In the genomic region with DNA sequence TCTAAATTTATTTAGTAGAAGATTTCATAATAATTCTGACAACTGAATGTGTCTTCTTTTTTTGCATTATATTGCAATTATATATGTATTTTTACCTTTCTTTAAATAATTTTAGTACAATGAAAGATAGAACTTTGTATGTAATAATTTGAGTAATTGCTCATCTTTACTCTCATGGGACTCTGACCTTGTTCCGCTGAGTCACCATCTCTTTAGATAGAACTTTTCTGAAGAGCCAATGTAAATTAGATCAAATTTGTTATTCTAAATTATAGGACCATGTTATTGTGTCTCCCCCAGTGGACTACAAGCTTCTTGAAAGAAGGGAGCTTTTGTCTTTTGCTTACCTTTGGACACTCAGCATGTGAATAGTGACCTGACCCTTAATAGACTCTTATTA, we compare ENCODE assay signal across 25 cellular contexts.
"Had no signal": no experiment of that assay in that cellular context is flagged by ENCODE, and none has a peak within 500 bp of the region (broad histone marks: within the 10 kb centered on the region; RNA-seq: fewer than 3 reads in every experiment).

No MANE protein-coding gene starts in this region.

- H3K36me3 ChIP-seq: adrenal gland, SJSA1 had no signal

- H3K4me1 ChIP-seq: adrenal gland, SJSA1 had no signal

- DNase-seq: activated CD4-positive, alpha-beta T cell treated with anti-CD3 and anti-CD28 coated beads for 48 hours; activated CD4-positive, alpha-beta T cell treated with anti-CD3 and anti-CD28 coated beads, Interleukin-2, amount 50 U/mL, for 4 hours; activated CD4-positive, CD25-positive, alpha-beta regulatory T cell treated with anti-CD3 and anti-CD28 coated beads, Interleukin-2, amount 50 U/mL, for 72 hours; activated CD8-positive, alpha-beta memory T cell treated with anti-CD3 and anti-CD28 coated beads, Interleukin-2, amount 50 U/mL, for 48 hours; activated CD8-positive, alpha-beta T cell treated with anti-CD3 and anti-CD28 coated beads, Interleukin-2, amount 10 ng/mL, durations not matched to agents 7 days and 5 days; activated naive CD4-positive, alpha-beta T cell treated with anti-CD3 and anti-CD28 coated beads, Interleukin-2, amount 50 U/mL, for 16 hours; activated naive CD8-positive, alpha-beta T cell treated with anti-CD3 and anti-CD28 coated beads, Interleukin-2, amount 10 ng/mL, durations not matched to agents 7 days and 5 days; activated T-cell treated with anti-CD3 and anti-CD28 coated beads, Interleukin-2, amount 50 U/mL, for 1 hour; adrenal gland; anterior cingulate cortex; central memory CD4-positive, alpha-beta T cell; NCI-H1048; NCI-H146; NCI-H1930; NCI-H2171 treated with DMSO at 0.1 percent for 48 hours; NCI-H226; NCI-H526; NK-92 treated with Interleukin-12 subunit alpha and Interleukin-12 subunit beta, amount 100 ng/mL, for 24 hours; OCI-M1; RPMI8226 had no signal

- ATAC-seq: activated CD8-positive, alpha-beta T cell treated with anti-CD3 and anti-CD28 coated beads, Interleukin-2, amount 10 ng/mL, durations not matched to agents 7 days and 5 days; Panc1; Right ventricle myocardium inferior; SK-N-SH treated with all-trans-retinoic acid at 6 μM for 48 hours; WTC11 had no signal

- H3K27ac ChIP-seq: adrenal gland, SJSA1 had no signal

- H3K4me3 ChIP-seq: adrenal gland, SJSA1 had no signal

- H3K27me3 ChIP-seq: adrenal gland, SJSA1 had no signal

- H3K9me3 ChIP-seq: adrenal gland, SJSA1 had no signal
